In the genomic region with DNA sequence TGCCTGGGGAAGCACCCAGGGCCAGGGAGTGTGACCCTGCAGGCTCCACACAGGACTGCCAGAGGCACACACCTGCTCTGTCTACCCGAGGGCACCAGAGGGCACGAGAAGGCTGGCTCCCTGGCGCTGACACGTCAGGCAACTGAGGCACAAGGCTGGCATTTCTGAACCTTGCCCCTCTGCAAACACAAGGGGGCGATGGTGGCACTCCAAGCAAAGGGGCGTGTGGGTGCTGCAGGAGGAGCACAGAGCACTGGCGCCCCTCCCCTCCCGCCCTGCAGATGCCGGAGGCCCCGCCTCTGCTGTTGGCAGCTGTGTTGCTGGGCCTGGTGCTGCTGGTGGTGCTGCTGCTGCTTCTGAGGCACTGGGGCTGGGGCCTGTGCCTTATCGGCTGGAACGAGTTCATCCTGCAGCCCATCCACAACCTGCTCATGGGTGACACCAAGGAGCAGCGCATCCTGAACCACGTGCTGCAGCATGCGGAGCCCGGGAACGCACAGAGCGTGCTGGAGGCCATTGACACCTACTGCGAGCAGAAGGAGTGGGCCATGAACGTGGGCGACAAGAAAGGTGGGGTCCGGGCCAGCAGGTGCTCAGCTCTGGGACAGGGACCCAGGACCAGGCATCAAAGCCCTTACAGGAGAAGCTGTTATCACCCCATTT, we compare ENCODE assay signal across 9 cellular contexts. TPM values are rescaled to one million over a fixed set of nuclear protein-coding genes. Genes with fewer than 3 reads are reported as not detected.
DNase-seq lines count a peak whose midpoint lies in the region; ATAC-seq and TF ChIP-seq lines count a peak whose summit lies in the region.
"Had no signal": no experiment of that assay in that cellular context is flagged by ENCODE, and none has a peak within 500 bp of the region (broad histone marks: within the 10 kb centered on the region; RNA-seq: fewer than 3 reads in every experiment).

No MANE protein-coding gene starts in this region.

- peak; percentile 68 for TF ChIP-seq CTCF in MM.1S (IDR thresholded peaks at IDR 0.05; ENCODE audit: low read length)
- peak; percentile 81 for TF ChIP-seq CTCF in brain microvascular endothelial cell (IDR thresholded peaks at IDR 0.05; ENCODE audit: low read depth, low read length, missing control alignments)
- peak in 10 of 11 experiments; percentile 12 to 68 (median 42) for TF ChIP-seq CTCF in spleen (IDR thresholded peaks at IDR 0.05 in 8 of 11, conservative IDR thresholded peaks at IDR 0.05 in 3 of 11)

- no peaks in the 10 kb centered on the region for H3F3A ChIP-seq in MM.1S (ENCODE audit: insufficient read depth, low read length)

- H3K36me3 Mint-ChIP-seq in T-helper 17 cell (ENCODE audit: low read depth): no peaks in the 10 kb centered on the region

- no peak overlapping the region for H3K9ac ChIP-seq in MM.1S (ENCODE audit: low read length)

- H3K4me2 ChIP-seq in MM.1S (ENCODE audit: low read depth, low read length): no peak overlapping the region

- H3K9me2 ChIP-seq in MM.1S (replicated peaks; ENCODE audit: insufficient read depth, low read length): no peaks in the 10 kb centered on the region

- no peaks in the 10 kb centered on the region for H3K36me3 ChIP-seq in MM.1S (replicated peaks; ENCODE audit: insufficient read depth, low read length)
- peaks cover 20% of the 10 kb centered on the region for H3K36me3 ChIP-seq in brain microvascular endothelial cell (replicated peaks)
- H3K36me3 ChIP-seq in spleen: peaks cover 0 to 64% (median 23%) of the 10 kb centered on the region in 6 donors

- H4K20me1 ChIP-seq in MM.1S (ENCODE audit: insufficient read depth, low read length): no peaks in the 10 kb centered on the region

- no peak for TF ChIP-seq POLR2A in spleen (IDR thresholded peaks at IDR 0.05)

- no peak overlapping the region for H3K27ac Mint-ChIP-seq in T-helper 17 cell

- H3K9me3 ChIP-seq in MM.1S (replicated peaks; ENCODE audit: insufficient read depth, low read length) (no peaks in the 10 kb centered on the region), T-helper 17 cell (ENCODE audit: control insufficient read depth, low read length, poor library complexity, severe bottlenecking) (no peaks in the 10 kb centered on the region), spleen (no peaks in the 10 kb centered on the region)

- ATAC-seq in T-helper 17 cell: peak; percentile 94
- no peak for ATAC-seq in HG02938 (IDR thresholded peaks at IDR 0.05; ENCODE audit: unreplicated experiment)
- no peak for ATAC-seq in HG03469 (IDR thresholded peaks at IDR 0.05; ENCODE audit: unreplicated experiment)

- no peak overlapping the region for H2AFZ ChIP-seq in MM.1S (ENCODE audit: low read length)

- no peak overlapping the region for H3K4me3 ChIP-seq in MM.1S (ENCODE audit: low read length)
- H3K4me3 ChIP-seq in brain microvascular endothelial cell (ENCODE audit: low read depth, low read length): no peak overlapping the region
- no peak overlapping the region for H3K4me3 ChIP-seq in spleen

- H3K27me3 ChIP-seq in MM.1S (replicated peaks; ENCODE audit: insufficient read depth, low read length): no peaks in the 10 kb centered on the region
- H3K27me3 ChIP-seq in brain microvascular endothelial cell (replicated peaks): no peaks in the 10 kb centered on the region
- no peaks in the 10 kb centered on the region for H3K27me3 ChIP-seq in spleen (replicated peaks in 1 of 7)

- in situ Hi-C loops in brain microvascular endothelial cell (cut with HindIII; ENCODE audit: low pct_ligation_motif_present, low sequenced_read_pairs): no loop called here

- intact Hi-C loops in spleen (cut with DNase I; ENCODE audit: low total_unique reads): no loop called here

- H3K27ac ChIP-seq in MM.1S (ENCODE audit: low read length): no peak overlapping the region
- no peak overlapping the region for H3K27ac ChIP-seq in brain microvascular endothelial cell
- no peak overlapping the region for H3K27ac ChIP-seq in spleen

- DNase-seq in EL (peak; percentile 78), MM.1S (peak; percentile 87), T-helper 17 cell (peak in 1 of 3 donors; percentile 48), brain microvascular endothelial cell (peak; percentile 68), iPS-NIHi7 (ENCODE audit: extremely low spot score) (peak; percentile 90), spleen (peak; percentile 80)

- no peaks in the 10 kb centered on the region for H3K79me2 ChIP-seq in MM.1S (ENCODE audit: low read length)

- no peaks in the 10 kb centered on the region for H3K4me1 Mint-ChIP-seq in T-helper 17 cell

- H3K4me1 ChIP-seq in MM.1S (ENCODE audit: low read length) (peaks cover 3% of the 10 kb centered on the region; the same call in 1 of the 2 replicates), spleen (peaks cover 2 to 61% (median 17%) of the 10 kb centered on the region in 6 donors)

- H3K4me3 Mint-ChIP-seq in T-helper 17 cell: no peak overlapping the region
- H3K4me3 Mint-ChIP-seq: central memory CD8-positive, alpha-beta T cell had no signal

- WGBS in spleen, 5 donors: 66 to 87% (median 78%) methylated on average over 12 to 22 of the region's 22 CpGs

- H3K27me3 Mint-ChIP-seq in T-helper 17 cell: no peaks in the 10 kb centered on the region
- H3K27me3 Mint-ChIP-seq: central memory CD8-positive, alpha-beta T cell had no signal

RNA-seq across cellular contexts. Expression of gene TXNRD2, which starts 20.8 kb away (rescaled TPM):
- total RNA-seq in T-helper 17 cell: 10 to 100 TPM; 16.8 to 25.6 TPM
- 10 to 100 TPM; 21.6 to 44.8 (median 34.9) TPM for total RNA-seq in spleen
- 10 to 100 TPM; 23.3 to 45.9 (median 45.0) TPM for polyA plus RNA-seq in spleen

RNA-seq across cellular contexts. Expression of gene COMT, which starts 20.8 kb away (rescaled TPM):
- total RNA-seq in T-helper 17 cell (10 to 100 TPM; 28.2 to 37.3 TPM), spleen (100 to 1,000 TPM in 5 of 7 donors, 10 to 100 TPM in 2; 86.4 to 216 (median 116) TPM)
- polyA plus RNA-seq in spleen: 10 to 100 TPM; 63.5 to 98.0 (median 86.1) TPM

RNA-seq across cellular contexts. Expression of gene ARVCF, which starts 54.2 kb away (rescaled TPM):
- total RNA-seq in T-helper 17 cell (1 to 10 TPM; 1.3 to 2.8 TPM), spleen (10 to 100 TPM; 18.1 to 96.7 (median 29.5) TPM)
- 10 to 100 TPM in 2 of 3 donors, 1 to 10 TPM in 1; 9.4 to 42.5 (median 10.4) TPM for polyA plus RNA-seq in spleen

RNA-seq across cellular contexts. Expression of gene TANGO2, which starts 58.5 kb away (rescaled TPM):
- total RNA-seq in T-helper 17 cell (10 to 100 TPM; 31.7 to 44.3 TPM), spleen (10 to 100 TPM; 35.9 to 72.2 (median 57.2) TPM)
- polyA plus RNA-seq in spleen: 10 to 100 TPM; 18.7 to 30.9 (median 21.6) TPM

Comparison
In these comparisons a context has a peak if more than half of its experiments do, and no peak if none do; other contexts are left out.
1. RNA of gene ARVCF, which starts 54.2 kb away (total RNA-seq): 18.1 to 96.7 TPM in spleen; 1.3 to 2.8 TPM in T-helper 17 cell; every median in the first group is over 4 times any median in the second.
2. Peak in every context shown above with its lines, with median percentiles within 50 percentile points of each other: CTCF ChIP-seq.